Comparison of ENCODE assay signal across 1 cellular context in the genomic region with DNA sequence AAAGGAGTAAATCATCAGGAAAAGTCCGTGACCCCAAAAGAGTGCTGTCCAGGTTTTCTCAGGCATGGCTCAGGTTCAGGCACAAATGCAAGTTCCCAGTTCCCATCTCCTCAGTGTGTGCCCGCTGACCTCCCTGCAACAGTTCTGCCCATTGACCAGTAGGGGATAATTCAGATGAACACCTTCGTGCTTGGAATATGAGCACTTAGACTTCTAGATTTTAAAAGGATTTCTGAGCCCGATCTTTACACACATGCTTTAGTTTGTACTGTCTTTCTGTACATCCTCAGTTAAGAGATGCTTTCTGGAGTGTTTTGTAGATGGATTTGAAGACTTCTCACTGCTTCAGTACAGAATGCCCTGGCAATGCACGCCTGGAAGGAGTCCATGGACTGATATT.
TF ChIP-seq lines count a peak whose summit lies in the region.

No MANE protein-coding gene starts in this region.

TF ChIP-seq in WTC11, 78 proteins besides CTCF, POLR2A, EP300 and RAD21 (continued from another document):
- TF ChIP-seq, protein P1, sequence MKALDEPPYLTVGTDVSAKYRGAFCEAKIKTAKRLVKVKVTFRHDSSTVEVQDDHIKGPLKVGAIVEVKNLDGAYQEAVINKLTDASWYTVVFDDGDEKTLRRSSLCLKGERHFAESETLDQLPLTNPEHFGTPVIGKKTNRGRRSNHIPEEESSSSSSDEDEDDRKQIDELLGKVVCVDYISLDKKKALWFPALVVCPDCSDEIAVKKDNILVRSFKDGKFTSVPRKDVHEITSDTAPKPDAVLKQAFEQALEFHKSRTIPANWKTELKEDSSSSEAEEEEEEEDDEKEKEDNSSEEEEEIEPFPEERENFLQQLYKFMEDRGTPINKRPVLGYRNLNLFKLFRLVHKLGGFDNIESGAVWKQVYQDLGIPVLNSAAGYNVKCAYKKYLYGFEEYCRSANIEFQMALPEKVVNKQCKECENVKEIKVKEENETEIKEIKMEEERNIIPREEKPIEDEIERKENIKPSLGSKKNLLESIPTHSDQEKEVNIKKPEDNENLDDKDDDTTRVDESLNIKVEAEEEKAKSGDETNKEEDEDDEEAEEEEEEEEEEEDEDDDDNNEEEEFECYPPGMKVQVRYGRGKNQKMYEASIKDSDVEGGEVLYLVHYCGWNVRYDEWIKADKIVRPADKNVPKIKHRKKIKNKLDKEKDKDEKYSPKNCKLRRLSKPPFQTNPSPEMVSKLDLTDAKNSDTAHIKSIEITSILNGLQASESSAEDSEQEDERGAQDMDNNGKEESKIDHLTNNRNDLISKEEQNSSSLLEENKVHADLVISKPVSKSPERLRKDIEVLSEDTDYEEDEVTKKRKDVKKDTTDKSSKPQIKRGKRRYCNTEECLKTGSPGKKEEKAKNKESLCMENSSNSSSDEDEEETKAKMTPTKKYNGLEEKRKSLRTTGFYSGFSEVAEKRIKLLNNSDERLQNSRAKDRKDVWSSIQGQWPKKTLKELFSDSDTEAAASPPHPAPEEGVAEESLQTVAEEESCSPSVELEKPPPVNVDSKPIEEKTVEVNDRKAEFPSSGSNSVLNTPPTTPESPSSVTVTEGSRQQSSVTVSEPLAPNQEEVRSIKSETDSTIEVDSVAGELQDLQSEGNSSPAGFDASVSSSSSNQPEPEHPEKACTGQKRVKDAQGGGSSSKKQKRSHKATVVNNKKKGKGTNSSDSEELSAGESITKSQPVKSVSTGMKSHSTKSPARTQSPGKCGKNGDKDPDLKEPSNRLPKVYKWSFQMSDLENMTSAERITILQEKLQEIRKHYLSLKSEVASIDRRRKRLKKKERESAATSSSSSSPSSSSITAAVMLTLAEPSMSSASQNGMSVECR (CRISPR knock-in tag; IDR thresholded peaks at IDR 0.05; ENCODE audit: borderline replicate concordance), result no peak
- TF ChIP-seq, protein P2, sequence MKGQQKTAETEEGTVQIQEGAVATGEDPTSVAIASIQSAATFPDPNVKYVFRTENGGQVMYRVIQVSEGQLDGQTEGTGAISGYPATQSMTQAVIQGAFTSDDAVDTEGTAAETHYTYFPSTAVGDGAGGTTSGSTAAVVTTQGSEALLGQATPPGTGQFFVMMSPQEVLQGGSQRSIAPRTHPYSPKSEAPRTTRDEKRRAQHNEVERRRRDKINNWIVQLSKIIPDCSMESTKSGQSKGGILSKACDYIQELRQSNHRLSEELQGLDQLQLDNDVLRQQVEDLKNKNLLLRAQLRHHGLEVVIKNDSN (CRISPR knock-in tag; IDR thresholded peaks at IDR 0.05), result no peak
- TF ChIP-seq, protein P3, sequence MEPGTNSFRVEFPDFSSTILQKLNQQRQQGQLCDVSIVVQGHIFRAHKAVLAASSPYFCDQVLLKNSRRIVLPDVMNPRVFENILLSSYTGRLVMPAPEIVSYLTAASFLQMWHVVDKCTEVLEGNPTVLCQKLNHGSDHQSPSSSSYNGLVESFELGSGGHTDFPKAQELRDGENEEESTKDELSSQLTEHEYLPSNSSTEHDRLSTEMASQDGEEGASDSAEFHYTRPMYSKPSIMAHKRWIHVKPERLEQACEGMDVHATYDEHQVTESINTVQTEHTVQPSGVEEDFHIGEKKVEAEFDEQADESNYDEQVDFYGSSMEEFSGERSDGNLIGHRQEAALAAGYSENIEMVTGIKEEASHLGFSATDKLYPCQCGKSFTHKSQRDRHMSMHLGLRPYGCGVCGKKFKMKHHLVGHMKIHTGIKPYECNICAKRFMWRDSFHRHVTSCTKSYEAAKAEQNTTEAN (CRISPR knock-in tag; IDR thresholded peaks at IDR 0.05), result no peak
- TF ChIP-seq, protein P4, sequence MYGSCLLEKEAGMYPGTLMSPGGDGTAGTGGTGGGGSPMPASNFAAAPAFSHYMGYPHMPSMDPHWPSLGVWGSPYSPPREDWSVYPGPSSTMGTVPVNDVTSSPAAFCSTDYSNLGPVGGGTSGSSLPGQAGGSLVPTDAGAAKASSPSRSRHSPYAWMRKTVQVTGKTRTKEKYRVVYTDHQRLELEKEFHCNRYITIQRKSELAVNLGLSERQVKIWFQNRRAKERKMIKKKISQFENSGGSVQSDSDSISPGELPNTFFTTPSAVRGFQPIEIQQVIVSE (CRISPR knock-in tag; IDR thresholded peaks at IDR 0.05; ENCODE audit: borderline replicate concordance), result no peak
- no peak for TF ChIP-seq TCF7 (CRISPR knock-in tag; IDR thresholded peaks at IDR 0.05; ENCODE audit: low read depth)
- TF ChIP-seq, protein P5, sequence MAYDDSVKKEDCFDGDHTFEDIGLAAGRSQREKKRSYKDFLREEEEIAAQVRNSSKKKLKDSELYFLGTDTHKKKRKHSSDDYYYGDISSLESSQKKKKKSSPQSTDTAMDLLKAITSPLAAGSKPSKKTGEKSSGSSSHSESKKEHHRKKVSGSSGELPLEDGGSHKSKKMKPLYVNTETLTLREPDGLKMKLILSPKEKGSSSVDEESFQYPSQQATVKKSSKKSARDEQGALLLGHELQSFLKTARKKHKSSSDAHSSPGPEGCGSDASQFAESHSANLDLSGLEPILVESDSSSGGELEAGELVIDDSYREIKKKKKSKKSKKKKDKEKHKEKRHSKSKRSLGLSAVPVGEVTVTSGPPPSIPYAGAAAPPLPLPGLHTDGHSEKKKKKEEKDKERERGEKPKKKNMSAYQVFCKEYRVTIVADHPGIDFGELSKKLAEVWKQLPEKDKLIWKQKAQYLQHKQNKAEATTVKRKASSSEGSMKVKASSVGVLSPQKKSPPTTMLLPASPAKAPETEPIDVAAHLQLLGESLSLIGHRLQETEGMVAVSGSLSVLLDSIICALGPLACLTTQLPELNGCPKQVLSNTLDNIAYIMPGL (CRISPR knock-in tag; IDR thresholded peaks at IDR 0.05), result no peak
- TF ChIP-seq ZNF396 (CRISPR knock-in tag; IDR thresholded peaks at IDR 0.05; ENCODE audit: borderline replicate concordance), result no peak
- TF ChIP-seq, protein P6, sequence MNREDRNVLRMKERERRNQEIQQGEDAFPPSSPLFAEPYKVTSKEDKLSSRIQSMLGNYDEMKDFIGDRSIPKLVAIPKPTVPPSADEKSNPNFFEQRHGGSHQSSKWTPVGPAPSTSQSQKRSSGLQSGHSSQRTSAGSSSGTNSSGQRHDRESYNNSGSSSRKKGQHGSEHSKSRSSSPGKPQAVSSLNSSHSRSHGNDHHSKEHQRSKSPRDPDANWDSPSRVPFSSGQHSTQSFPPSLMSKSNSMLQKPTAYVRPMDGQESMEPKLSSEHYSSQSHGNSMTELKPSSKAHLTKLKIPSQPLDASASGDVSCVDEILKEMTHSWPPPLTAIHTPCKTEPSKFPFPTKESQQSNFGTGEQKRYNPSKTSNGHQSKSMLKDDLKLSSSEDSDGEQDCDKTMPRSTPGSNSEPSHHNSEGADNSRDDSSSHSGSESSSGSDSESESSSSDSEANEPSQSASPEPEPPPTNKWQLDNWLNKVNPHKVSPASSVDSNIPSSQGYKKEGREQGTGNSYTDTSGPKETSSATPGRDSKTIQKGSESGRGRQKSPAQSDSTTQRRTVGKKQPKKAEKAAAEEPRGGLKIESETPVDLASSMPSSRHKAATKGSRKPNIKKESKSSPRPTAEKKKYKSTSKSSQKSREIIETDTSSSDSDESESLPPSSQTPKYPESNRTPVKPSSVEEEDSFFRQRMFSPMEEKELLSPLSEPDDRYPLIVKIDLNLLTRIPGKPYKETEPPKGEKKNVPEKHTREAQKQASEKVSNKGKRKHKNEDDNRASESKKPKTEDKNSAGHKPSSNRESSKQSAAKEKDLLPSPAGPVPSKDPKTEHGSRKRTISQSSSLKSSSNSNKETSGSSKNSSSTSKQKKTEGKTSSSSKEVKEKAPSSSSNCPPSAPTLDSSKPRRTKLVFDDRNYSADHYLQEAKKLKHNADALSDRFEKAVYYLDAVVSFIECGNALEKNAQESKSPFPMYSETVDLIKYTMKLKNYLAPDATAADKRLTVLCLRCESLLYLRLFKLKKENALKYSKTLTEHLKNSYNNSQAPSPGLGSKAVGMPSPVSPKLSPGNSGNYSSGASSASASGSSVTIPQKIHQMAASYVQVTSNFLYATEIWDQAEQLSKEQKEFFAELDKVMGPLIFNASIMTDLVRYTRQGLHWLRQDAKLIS (CRISPR knock-in tag; IDR thresholded peaks at IDR 0.05; ENCODE audit: borderline replicate concordance), result no peak
- TF ChIP-seq ESRRA (CRISPR knock-in tag; IDR thresholded peaks at IDR 0.05; ENCODE audit: borderline replicate concordance), result no peak
- TF ChIP-seq RORB (CRISPR knock-in tag; IDR thresholded peaks at IDR 0.05), result no peak
- TF ChIP-seq HMGA2 (CRISPR knock-in tag; IDR thresholded peaks at IDR 0.05), result no peak
- TF ChIP-seq, protein P7, sequence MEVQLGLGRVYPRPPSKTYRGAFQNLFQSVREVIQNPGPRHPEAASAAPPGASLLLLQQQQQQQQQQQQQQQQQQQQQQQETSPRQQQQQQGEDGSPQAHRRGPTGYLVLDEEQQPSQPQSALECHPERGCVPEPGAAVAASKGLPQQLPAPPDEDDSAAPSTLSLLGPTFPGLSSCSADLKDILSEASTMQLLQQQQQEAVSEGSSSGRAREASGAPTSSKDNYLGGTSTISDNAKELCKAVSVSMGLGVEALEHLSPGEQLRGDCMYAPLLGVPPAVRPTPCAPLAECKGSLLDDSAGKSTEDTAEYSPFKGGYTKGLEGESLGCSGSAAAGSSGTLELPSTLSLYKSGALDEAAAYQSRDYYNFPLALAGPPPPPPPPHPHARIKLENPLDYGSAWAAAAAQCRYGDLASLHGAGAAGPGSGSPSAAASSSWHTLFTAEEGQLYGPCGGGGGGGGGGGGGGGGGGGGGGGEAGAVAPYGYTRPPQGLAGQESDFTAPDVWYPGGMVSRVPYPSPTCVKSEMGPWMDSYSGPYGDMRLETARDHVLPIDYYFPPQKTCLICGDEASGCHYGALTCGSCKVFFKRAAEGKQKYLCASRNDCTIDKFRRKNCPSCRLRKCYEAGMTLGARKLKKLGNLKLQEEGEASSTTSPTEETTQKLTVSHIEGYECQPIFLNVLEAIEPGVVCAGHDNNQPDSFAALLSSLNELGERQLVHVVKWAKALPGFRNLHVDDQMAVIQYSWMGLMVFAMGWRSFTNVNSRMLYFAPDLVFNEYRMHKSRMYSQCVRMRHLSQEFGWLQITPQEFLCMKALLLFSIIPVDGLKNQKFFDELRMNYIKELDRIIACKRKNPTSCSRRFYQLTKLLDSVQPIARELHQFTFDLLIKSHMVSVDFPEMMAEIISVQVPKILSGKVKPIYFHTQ (CRISPR knock-in tag; IDR thresholded peaks at IDR 0.05), result no peak
- no peak for TF ChIP-seq ZBTB21 (CRISPR knock-in tag; IDR thresholded peaks at IDR 0.05; ENCODE audit: borderline replicate concordance)
- TF ChIP-seq ETV6 (CRISPR knock-in tag; IDR thresholded peaks at IDR 0.05), result no peak
